9 cellular contexts compared by ENCODE assay signal in the genomic region with DNA sequence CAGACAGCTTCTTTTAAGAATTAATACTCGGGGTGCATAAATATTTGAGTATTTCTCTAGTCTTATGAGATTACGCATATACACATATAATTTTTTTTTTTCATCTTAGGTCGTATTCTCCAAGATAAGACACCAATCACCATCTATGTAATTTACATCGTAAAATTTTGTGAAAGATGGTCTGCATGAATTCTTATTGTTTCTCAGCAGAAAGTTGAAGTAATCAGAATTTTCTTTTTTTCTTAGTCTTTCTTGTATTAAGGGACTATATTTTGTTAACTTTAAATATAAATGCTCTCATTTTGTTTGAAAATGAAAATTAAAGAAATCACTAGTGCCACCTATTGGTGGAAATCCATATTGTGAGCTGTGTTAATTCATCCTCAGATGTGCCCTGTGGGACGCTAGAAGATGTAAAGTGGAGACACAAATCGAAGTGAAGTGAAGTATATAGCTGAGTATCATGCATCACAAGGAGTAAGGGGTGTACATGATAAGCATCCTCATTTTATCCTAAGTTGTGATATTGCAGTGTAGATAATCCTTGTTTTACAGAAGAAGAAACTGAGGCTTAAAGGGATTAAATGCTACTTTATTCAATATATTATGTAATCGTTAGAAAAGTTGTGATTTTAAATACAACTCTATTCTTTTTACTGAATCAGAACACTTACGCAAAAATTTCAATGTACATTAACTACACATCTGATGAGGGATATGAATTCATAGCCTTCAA.
A peak's percentile ranks its signal among the peaks of the same experiment; 100 is the strongest.
DNase-seq lines count a peak whose midpoint lies in the region; ATAC-seq, FAIRE-seq and TF ChIP-seq lines count a peak whose summit lies in the region.
"Had no signal": no experiment of that assay in that cellular context is flagged by ENCODE, and none has a peak within 500 bp of the region (broad histone marks: within the 10 kb centered on the region; RNA-seq: fewer than 3 reads in every experiment).

No MANE protein-coding gene starts in this region.

- no peaks in the 10 kb centered on the region for H3K9me3 Mint-ChIP-seq in activated naive CD8-positive, alpha-beta T cell treated with anti-CD3 and anti-CD28 coated beads, Interleukin-2, amount 50 U/mL, for 24 hours
- H3K9me3 Mint-ChIP-seq: activated naive CD4-positive, alpha-beta T cell treated with anti-CD3 and anti-CD28 coated beads, Interleukin-2, amount 50 U/mL, for 24 hours had no signal

- no peak overlapping the region for H3K4me3 ChIP-seq in H1 (ENCODE audit: extremely low read depth in 1 of 4, insufficient read depth in 2 of 4, low read depth in 3 of 4, low read length in 4 of 4)
- no peak overlapping the region for H3K4me3 ChIP-seq in psoas muscle

- no peaks in the 10 kb centered on the region for H3K27me3 Mint-ChIP-seq in activated naive CD8-positive, alpha-beta T cell treated with anti-CD3 and anti-CD28 coated beads, Interleukin-2, amount 50 U/mL, for 24 hours
- H3K27me3 Mint-ChIP-seq: activated naive CD4-positive, alpha-beta T cell treated with anti-CD3 and anti-CD28 coated beads, Interleukin-2, amount 50 U/mL, for 24 hours had no signal

- no peak overlapping the region for H3K23ac ChIP-seq in H1 (ENCODE audit: insufficient read length)

- no peaks in the 10 kb centered on the region for H3K36me3 Mint-ChIP-seq in activated naive CD8-positive, alpha-beta T cell treated with anti-CD3 and anti-CD28 coated beads, Interleukin-2, amount 50 U/mL, for 24 hours (ENCODE audit: low read depth)

- POLR2A ChIA-PET in H1 (lab: Charles Lee; ENCODE audit: partially characterized antibody), result no interaction called here

- no peak overlapping the region for H4K91ac ChIP-seq in H1 (replicated peaks; ENCODE audit: insufficient read length, low read length)

- TF ChIP-seq POLR2A in H1 (IDR thresholded peaks at IDR 0.05; ENCODE audit: control extremely low read depth in 1 of 2, low read depth in 2 of 2, low read length in 2 of 2), result no peak

- H2BK120ac ChIP-seq in H1 (replicated peaks; ENCODE audit: low read depth, low read length), result no peak overlapping the region

- no peak for TF ChIP-seq EP300 in H1 (IDR thresholded peaks at IDR 0.05; ENCODE audit: borderline replicate concordance in 1 of 2, low read depth in 2 of 2, low read length in 2 of 2)

- H3K36me3 ChIP-seq in H1 (ENCODE audit: control insufficient read depth in 2 of 4, insufficient read depth in 4 of 4, low read length in 3 of 4) (no peaks in the 10 kb centered on the region), psoas muscle (ENCODE audit: insufficient read depth in 1 of 2, low read depth in 1 of 2) (no peaks in the 10 kb centered on the region)

- no peaks in the 10 kb centered on the region for H4K20me1 ChIP-seq in H1 (replicated peaks in 1 of 2; ENCODE audit: control insufficient read depth in 1 of 2, insufficient read depth in 2 of 2, low read length in 2 of 2)

- TF ChIP-seq CTCF in GM10266 (IDR thresholded peaks at IDR 0.05; ENCODE audit: control insufficient read depth, insufficient read depth, low read depth, missing control alignments) (peak; percentile 49), H1 (IDR thresholded peaks at IDR 0.05; ENCODE audit: control extremely low read depth in 1 of 3, insufficient read depth in 1 of 3, low read depth in 1 of 3, low read length in 3 of 3) (peak in 2 of 3 experiments; percentile 11 to 56; a peak in 2 of 4 replicates), psoas muscle (IDR thresholded peaks at IDR 0.05) (peak; percentile 26)

- CTCF ChIA-PET in H1 (lab: Charles Lee; ENCODE audit: partially characterized antibody), result interaction anchor here (0.6 to 2.2 kb wide), 13 partner anchors 9 to 1959 kb away, joined by 3 to 5 read pairs (median 4); no protein-coding TSS in a partner anchor

- no peaks in the 10 kb centered on the region for H3K79me2 ChIP-seq in H1 (ENCODE audit: control insufficient read depth in 1 of 2, insufficient read depth in 2 of 2, low read length in 2 of 2)

- H3K27me3 ChIP-seq in H1 (replicated peaks in 1 of 4; ENCODE audit: control insufficient read depth in 3 of 4, extremely low read depth in 1 of 4, insufficient read depth in 3 of 4, low read length in 3 of 4) (no peaks in the 10 kb centered on the region), psoas muscle (ENCODE audit: insufficient read depth in 3 of 3, low read length in 2 of 3) (no peaks in the 10 kb centered on the region)

- no peak overlapping the region for H2AFZ ChIP-seq in H1 (ENCODE audit: low read length)

- no peak overlapping the region for H3K4ac ChIP-seq in H1 (replicated peaks; ENCODE audit: insufficient read length, low read depth, low read length)

- no peak overlapping the region for H4K8ac ChIP-seq in H1 (ENCODE audit: extremely low read depth, insufficient read depth, low read length)

- no peaks in the 10 kb centered on the region for H3K23me2 ChIP-seq in H1 (ENCODE audit: low read depth, low read length)

- no peak overlapping the region for H2BK12ac ChIP-seq in H1 (ENCODE audit: low read depth, low read length)

- peak; percentile 30 for DNase-seq in A172 (ENCODE audit: low spot score)
- no peak for DNase-seq in GM10266 (ENCODE audit: extremely low spot score)
- peak; percentile 54 for DNase-seq in NCI-H69 (lab: John Stamatoyannopoulos, UW)
- DNase-seq in H1 (ENCODE audit: low read depth in 1 of 2, low spot score in 2 of 2), result no peak
- no peak for DNase-seq in psoas muscle
- DNase-seq in activated naive CD8-positive, alpha-beta T cell treated with anti-CD3 and anti-CD28 coated beads, Interleukin-2, amount 50 U/mL, for 24 hours, result no peak
- no peak for DNase-seq in activated CD8-positive, alpha-beta memory T cell treated with anti-CD3 and anti-CD28 coated beads for 24 hours

- no peak overlapping the region for H3K18ac ChIP-seq in H1 (ENCODE audit: extremely low read depth, low read length)

- peak; percentile 46 to 50 for TF ChIP-seq RAD21 in H1 (IDR thresholded peaks at IDR 0.05 in 1 of 2, conservative IDR thresholded peaks at IDR 0.05 in 1 of 2; ENCODE audit: low read depth in 2 of 2, low read length in 2 of 2)

- no peak overlapping the region for H3K56ac ChIP-seq in H1 (replicated peaks; ENCODE audit: insufficient read length, low read depth, low read length)

- no peak overlapping the region for H2AK5ac ChIP-seq in H1 (ENCODE audit: low read depth, low read length)

- intact Hi-C loops in psoas muscle (cut with DNase I), result no loop called here

- no peak overlapping the region for H2BK5ac ChIP-seq in H1 (ENCODE audit: low read depth, low read length)

- no peaks in the 10 kb centered on the region; a peak in 1 of 4 replicates for H3K9me3 ChIP-seq in H1 (ENCODE audit: insufficient read depth in 2 of 2, low read depth in 1 of 2, low read length in 1 of 2)
- H3K9me3 ChIP-seq in psoas muscle, result peaks cover 3% of the 10 kb centered on the region

- no peaks in the 10 kb centered on the region for H3K4me1 ChIP-seq in H1 (replicated peaks in 1 of 4; ENCODE audit: control insufficient read depth in 3 of 4, insufficient read depth in 4 of 4, low read length in 3 of 4)
- no peaks in the 10 kb centered on the region for H3K4me1 ChIP-seq in psoas muscle

- H2BK15ac ChIP-seq in H1 (ENCODE audit: low read length), result no peak overlapping the region

- peaks cover 13% of the 10 kb centered on the region for H3K4me1 Mint-ChIP-seq in activated naive CD8-positive, alpha-beta T cell treated with anti-CD3 and anti-CD28 coated beads, Interleukin-2, amount 50 U/mL, for 24 hours

- ATAC-seq in psoas muscle (no peak), HG03521 (IDR thresholded peaks at IDR 0.05; ENCODE audit: unreplicated experiment) (no peak)
- no peak for ATAC-seq in activated naive CD8-positive, alpha-beta T cell treated with anti-CD3 and anti-CD28 coated beads, Interleukin-2, amount 50 U/mL, for 24 hours

- H3K9ac ChIP-seq in H1 (replicated peaks in 1 of 4; ENCODE audit: extremely low read depth in 1 of 4, low read depth in 3 of 4, low read length in 3 of 4), result no peak overlapping the region

- WGBS in H1 (ENCODE audit: extremely low coverage in 1 of 2, insufficient coverage in 1 of 2, insufficient read length in 1 of 2, insufficient replicate concordance in 2 of 2, low coverage in 1 of 2, low lambda C conversion rate in 2 of 2, missing lambda C conversion rate in 1 of 2), 2 experiments, result 76% methylated on average over 8 of the region's 8 CpGs; no CpG with 5 or more reads in 1 of the 2 experiments
- 59 to 67% (median 61%) methylated on average over 8 of the region's 8 CpGs for WGBS in psoas muscle, 3 donors

- no peak overlapping the region for H3K4me2 ChIP-seq in H1 (ENCODE audit: insufficient read depth in 1 of 2, low read depth in 2 of 2, low read length in 2 of 2)

- no peak overlapping the region for H3K4me3 Mint-ChIP-seq in activated naive CD8-positive, alpha-beta T cell treated with anti-CD3 and anti-CD28 coated beads, Interleukin-2, amount 50 U/mL, for 24 hours
- H3K4me3 Mint-ChIP-seq: activated naive CD4-positive, alpha-beta T cell treated with anti-CD3 and anti-CD28 coated beads, Interleukin-2, amount 50 U/mL, for 24 hours had no signal

- H3K79me1 ChIP-seq in H1 (ENCODE audit: low read depth, low read length), result no peaks in the 10 kb centered on the region

- no peak overlapping the region for H2BK20ac ChIP-seq in H1 (ENCODE audit: low read length)

- H4K5ac ChIP-seq in H1 (ENCODE audit: insufficient read length, low read depth, low read length), result no peak overlapping the region

- no peak overlapping the region for H3K27ac ChIP-seq in H1 (ENCODE audit: low read depth, low read length)
- H3K27ac ChIP-seq in psoas muscle, result no peak overlapping the region

- no peak overlapping the region for H3K27ac Mint-ChIP-seq in activated naive CD8-positive, alpha-beta T cell treated with anti-CD3 and anti-CD28 coated beads, Interleukin-2, amount 50 U/mL, for 24 hours
- H3K27ac Mint-ChIP-seq: activated naive CD4-positive, alpha-beta T cell treated with anti-CD3 and anti-CD28 coated beads, Interleukin-2, amount 50 U/mL, for 24 hours had no signal

- FAIRE-seq in H1 (lab: Jason Lieb, UNC), result peak; percentile 52

- H3K14ac ChIP-seq in H1 (ENCODE audit: insufficient read length), result no peak overlapping the region

TF ChIP-seq in H1, 55 proteins besides CTCF, POLR2A, EP300 and RAD21 (continues in another document):
- TF ChIP-seq KDM1A (IDR thresholded peaks at IDR 0.05; ENCODE audit: borderline replicate concordance, low read length), result no peak

Comparison
In these comparisons a context has a peak if more than half of its experiments do, and no peak if none do; other contexts are left out.
1. DNase-seq: peak in A172 (single experiment) and NCI-H69 (single experiment); none in GM10266 (single experiment), H1 (0 of 2), psoas muscle (0 of 2), activated naive CD8-positive, alpha-beta T cell treated with anti-CD3 and anti-CD28 coated beads, Interleukin-2, amount 50 U/mL, for 24 hours (single experiment) and activated CD8-positive, alpha-beta memory T cell treated with anti-CD3 and anti-CD28 coated beads for 24 hours (single experiment).
2. Peak in every context shown above with its lines, with median percentiles within 50 percentile points of each other: CTCF ChIP-seq.